In genomic region chr11:11528986-11529385, GRCh38 we compare ENCODE assay signal across 26 cellular contexts.
DNase-seq lines count a peak whose midpoint lies in the region; ATAC-seq, FAIRE-seq and TF ChIP-seq lines count a peak whose summit lies in the region.
"Had no signal": no experiment of that assay in that cellular context is flagged by ENCODE, and none has a peak within 500 bp of the region (broad histone marks: within the 10 kb centered on the region; RNA-seq: fewer than 3 reads in every experiment).

No MANE protein-coding gene starts in this region.

- BruUV-seq in MCF 10A (replicated peaks; lab: Mats Ljungman, UMichigan) (no TSS peak), mammary epithelial cell (replicated peaks; lab: Mats Ljungman, UMichigan) (no TSS peak)

- H3K9me3 ChIP-seq in breast epithelium = no peaks in the 10 kb centered on the region
- no peaks in the 10 kb centered on the region for H3K9me3 ChIP-seq in mammary epithelial cell (replicated peaks; ENCODE audit: insufficient read depth, low read length)
- no peaks in the 10 kb centered on the region for H3K9me3 ChIP-seq in esophagus squamous epithelium
- H3K9me3 ChIP-seq in SK-N-SH = no peaks in the 10 kb centered on the region
- H3K9me3 ChIP-seq: BE2C, BLaER1 had no signal

- no peak for TF ChIP-seq POLR2A in breast epithelium (IDR thresholded peaks at IDR 0.05)
- no peak for TF ChIP-seq POLR2A in esophagus squamous epithelium (IDR thresholded peaks at IDR 0.05)

- no peak overlapping the region for H3K27ac Mint-ChIP-seq in MCF 10A (ENCODE audit: low read depth, unreplicated experiment)
- H3K27ac Mint-ChIP-seq: CD14-positive monocyte; CD4-positive, alpha-beta memory T cell; CD4-positive, CD25-positive, alpha-beta regulatory T cell; CD8-positive, alpha-beta memory T cell had no signal

- H3K4me3 Mint-ChIP-seq in MCF 10A (ENCODE audit: unreplicated experiment) = no peak overlapping the region
- H3K4me3 Mint-ChIP-seq: CD14-positive monocyte; CD4-positive, alpha-beta memory T cell; CD4-positive, CD25-positive, alpha-beta regulatory T cell; CD8-positive, alpha-beta memory T cell had no signal

- no peak for TF ChIP-seq EP300 in SK-N-SH (IDR thresholded peaks at IDR 0.05; ENCODE audit: borderline replicate concordance in 1 of 2, low read depth in 1 of 2, low read length in 1 of 2)

- no peaks in the 10 kb centered on the region for H3K9me3 Mint-ChIP-seq in MCF 10A (ENCODE audit: unreplicated experiment)
- H3K9me3 Mint-ChIP-seq: CD8-positive, alpha-beta memory T cell had no signal

- no peak for TF ChIP-seq CTCF in MCF 10A (IDR thresholded peaks at IDR 0.05; ENCODE audit: unreplicated experiment)
- TF ChIP-seq CTCF in breast epithelium (IDR thresholded peaks at IDR 0.05) = no peak
- TF ChIP-seq CTCF in mammary epithelial cell (conservative IDR thresholded peaks at IDR 0.05 in 1 of 2, IDR thresholded peaks at IDR 0.05 in 1 of 2; ENCODE audit: extremely low read depth in 1 of 2, insufficient read depth in 1 of 2, low read depth in 1 of 2, low read length in 2 of 2) = no peak
- TF ChIP-seq CTCF in epithelial cell of esophagus (IDR thresholded peaks at IDR 0.05; ENCODE audit: insufficient read depth, low read depth, low read length, missing control alignments) = no peak
- TF ChIP-seq CTCF in foreskin keratinocyte (conservative IDR thresholded peaks at IDR 0.05) = no peak
- no peak for TF ChIP-seq CTCF in esophagus squamous epithelium (IDR thresholded peaks at IDR 0.05)
- TF ChIP-seq CTCF in D721Med (IDR thresholded peaks at IDR 0.05; ENCODE audit: insufficient read depth, missing control alignments) = no peak
- TF ChIP-seq CTCF in SK-N-SH (IDR thresholded peaks at IDR 0.05) = no peak

- no peaks in the 10 kb centered on the region for H3K27me3 ChIP-seq in breast epithelium
- no peaks in the 10 kb centered on the region for H3K27me3 ChIP-seq in mammary epithelial cell (ENCODE audit: insufficient read depth, low read length)
- H3K27me3 ChIP-seq in foreskin keratinocyte = no peaks in the 10 kb centered on the region
- no peaks in the 10 kb centered on the region for H3K27me3 ChIP-seq in esophagus squamous epithelium
- no peaks in the 10 kb centered on the region for H3K27me3 ChIP-seq in SK-N-SH (ENCODE audit: insufficient read depth)
- H3K27me3 ChIP-seq: BE2C, BLaER1 had no signal

- dilution Hi-C loops in mammary epithelial cell (cut with HindIII; ENCODE audit: low sequenced_read_pairs) = loop anchor here (10.0 kb wide), 1 partner anchor 64 kb away; no protein-coding TSS in a partner anchor

- ATAC-seq in foreskin keratinocyte = peak; percentile 46
- ATAC-seq: GM12878 had no signal

- FAIRE-seq in D721Med (lab: Jason Lieb, UNC) = no peak
- FAIRE-seq: A204.1, GM12878, GM12892, GM18507 had no signal

- H3K4me2 ChIP-seq in mammary epithelial cell (ENCODE audit: insufficient read depth, low read depth, low read length) = no peak overlapping the region
- no peak overlapping the region for H3K4me2 ChIP-seq in SK-N-SH
- H3K4me2 ChIP-seq: BLaER1 had no signal

- H3F3A ChIP-seq in SK-N-SH (replicated peaks; ENCODE audit: insufficient read depth) = no peaks in the 10 kb centered on the region

- H4K20me1 ChIP-seq in mammary epithelial cell (ENCODE audit: insufficient read depth, low read length) (no peaks in the 10 kb centered on the region), SK-N-SH (ENCODE audit: insufficient read depth) (no peaks in the 10 kb centered on the region)
- H4K20me1 ChIP-seq: BLaER1 had no signal

- H3K4me1 ChIP-seq in breast epithelium = no peaks in the 10 kb centered on the region
- H3K4me1 ChIP-seq in mammary epithelial cell (ENCODE audit: insufficient read depth, low read length) = no peaks in the 10 kb centered on the region
- peaks cover 8% of the 10 kb centered on the region for H3K4me1 ChIP-seq in foreskin keratinocyte
- peaks cover 0 to 14% (median 4%) of the 10 kb centered on the region in 3 donors for H3K4me1 ChIP-seq in esophagus squamous epithelium
- peaks cover 0 to 35% of the 10 kb centered on the region in 2 experiments; a peak in 1 of 4 replicates for H3K4me1 ChIP-seq in SK-N-SH (ENCODE audit: control insufficient read depth in 1 of 2, insufficient read depth in 2 of 2, low read depth in 1 of 2, low read length in 1 of 2)
- H3K4me1 ChIP-seq: BLaER1 had no signal

- no peaks in the 10 kb centered on the region for H3K36me3 Mint-ChIP-seq in MCF 10A (ENCODE audit: insufficient read depth, unreplicated experiment)
- H3K36me3 Mint-ChIP-seq: CD14-positive monocyte; CD4-positive, alpha-beta memory T cell; CD4-positive, CD25-positive, alpha-beta regulatory T cell; CD8-positive, alpha-beta memory T cell had no signal

- POLR2A ChIA-PET in MCF 10A (lab: Yijun Ruan, JAX) (no interaction called here), SK-N-SH (lab: Yijun Ruan, JAX) (no interaction called here)

- H3K9ac ChIP-seq in mammary epithelial cell (ENCODE audit: insufficient read depth, low read length) (no peak overlapping the region), SK-N-SH (no peak overlapping the region)
- H3K9ac ChIP-seq: BLaER1 had no signal

- in situ Hi-C loops in mammary epithelial cell (cut with MboI; ENCODE audit: low sequenced_read_pairs in 2 of 2) = no loop called here

- WGBS in mammary epithelial cell (ENCODE audit: low coverage, missing lambda C conversion rate) = 0% methylated on average over 1 of the region's 1 CpG
- 33 to 64% methylated on average over 1 of the region's 1 CpG for WGBS in esophagus squamous epithelium, 2 donors
- WGBS in SK-N-SH (ENCODE audit: low lambda C conversion rate) = 0% methylated on average over 1 of the region's 1 CpG

- H3K4me3 ChIP-seq in breast epithelium (no peak overlapping the region), mammary epithelial cell (replicated peaks in 1 of 3; ENCODE audit: insufficient read depth in 1 of 3, low read depth in 2 of 3, low read length in 3 of 3) (no peak overlapping the region), epithelial cell of esophagus (ENCODE audit: low read length) (no peak overlapping the region), esophagus squamous epithelium (no peak overlapping the region), SK-N-SH (ENCODE audit: low read depth in 2 of 2, low read length in 1 of 2) (no peak overlapping the region)
- H3K4me3 ChIP-seq: BLaER1, GM12878 had no signal

- DNase-seq in MCF 10A (ENCODE audit: unreplicated experiment) = peak; percentile 35
- no peak for DNase-seq in breast epithelium (ENCODE audit: low spot score in 2 of 2)
- peak; percentile 60 for DNase-seq in mammary epithelial cell
- peak; percentile 39 for DNase-seq in epithelial cell of esophagus (ENCODE audit: low read depth)
- peak; percentile 31 to 48 for DNase-seq in foreskin keratinocyte
- no peak for DNase-seq in esophagus squamous epithelium (lab: John Stamatoyannopoulos, UW)
- DNase-seq in D721Med (ENCODE audit: insufficient read length, low spot score) = no peak
- DNase-seq in SK-N-SH = no peak
- DNase-seq: 8988T; ACHN; BE2C; C1 segment of cervical spinal cord; CD4-positive, alpha-beta memory T cell; CD4-positive, CD25-positive, alpha-beta regulatory T cell; CD8-positive, alpha-beta memory T cell; COR-L47; DMS79; DND-41; EL; GDM1 had no signal

- peaks cover 40% of the 10 kb centered on the region for H3K79me2 ChIP-seq in mammary epithelial cell (ENCODE audit: insufficient read depth, low read length)
- H3K79me2 ChIP-seq in SK-N-SH (ENCODE audit: insufficient read depth) = no peaks in the 10 kb centered on the region

- TF ChIP-seq RAD21 in SK-N-SH (IDR thresholded peaks at IDR 0.05; ENCODE audit: low read length) = no peak

- H3K27ac ChIP-seq in breast epithelium = no peak overlapping the region
- no peak overlapping the region for H3K27ac ChIP-seq in mammary epithelial cell (ENCODE audit: insufficient read depth, low read depth, low read length)
- H3K27ac ChIP-seq in foreskin keratinocyte = no peak overlapping the region
- H3K27ac ChIP-seq in esophagus squamous epithelium = no peak overlapping the region
- H3K27ac ChIP-seq in SK-N-SH (ENCODE audit: low read depth in 2 of 2, low read length in 1 of 2) = no peak overlapping the region
- H3K27ac ChIP-seq: BLaER1 had no signal

- H3K4me1 Mint-ChIP-seq in MCF 10A (ENCODE audit: insufficient read depth, unreplicated experiment) = peaks cover 8% of the 10 kb centered on the region
- H3K4me1 Mint-ChIP-seq: CD14-positive monocyte; CD4-positive, alpha-beta memory T cell; CD4-positive, CD25-positive, alpha-beta regulatory T cell; CD8-positive, alpha-beta memory T cell had no signal

- H2AFZ ChIP-seq in mammary epithelial cell (ENCODE audit: low read depth, low read length) = no peak overlapping the region
- no peak overlapping the region for H2AFZ ChIP-seq in SK-N-SH (ENCODE audit: low read depth)

- intact Hi-C loops in MCF 10A (cut with micrococcal nuclease) (no loop called here), breast epithelium (cut with DNase I; ENCODE audit: low total_unique reads) (no loop called here), mammary epithelial cell (cut with micrococcal nuclease) (no loop called here), esophagus squamous epithelium (cut with DNase I) (no loop called here)

- no peaks in the 10 kb centered on the region for H3K27me3 Mint-ChIP-seq in MCF 10A (ENCODE audit: insufficient read depth, unreplicated experiment)
- H3K27me3 Mint-ChIP-seq: CD4-positive, CD25-positive, alpha-beta regulatory T cell had no signal

- no peaks in the 10 kb centered on the region for H3K36me3 ChIP-seq in breast epithelium
- H3K36me3 ChIP-seq in mammary epithelial cell (ENCODE audit: insufficient read depth, low read length) = no peaks in the 10 kb centered on the region
- no peaks in the 10 kb centered on the region for H3K36me3 ChIP-seq in esophagus squamous epithelium
- H3K36me3 ChIP-seq in SK-N-SH (replicated peaks in 1 of 2; ENCODE audit: control insufficient read depth in 1 of 2, insufficient read depth in 2 of 2, low read length in 1 of 2) = no peaks in the 10 kb centered on the region
- H3K36me3 ChIP-seq: BE2C, BLaER1 had no signal

- CTCF ChIA-PET in MCF 10A (lab: Yijun Ruan, JAX) (interaction anchor here (0.6 kb wide), 1 partner anchor 129 kb away, joined by 4 read pairs; no protein-coding TSS in a partner anchor), mammary epithelial cell (lab: Charles Lee; ENCODE audit: low non-redundant PET) (no interaction called here), SK-N-SH (lab: Yijun Ruan, JAX) (interaction anchor here (0.5 to 1.0 kb wide), 2 partner anchors 10 to 220 kb away, joined by 3 read pairs; no protein-coding TSS in a partner anchor)

- H3K9me2 ChIP-seq in SK-N-SH = no peaks in the 10 kb centered on the region

TF ChIP-seq in SK-N-SH, 30 proteins besides CTCF, POLR2A, EP300 and RAD21 (continues in another document):
- no peak for TF ChIP-seq RFX5 (IDR thresholded peaks at IDR 0.05; ENCODE audit: low read length)
- no peak for TF ChIP-seq MXI1 (IDR thresholded peaks at IDR 0.05; ENCODE audit: low read depth, low read length)
- TF ChIP-seq SMC3 (IDR thresholded peaks at IDR 0.05; ENCODE audit: low read depth, low read length) = no peak
- no peak for TF ChIP-seq FOSL2 (IDR thresholded peaks at IDR 0.05; ENCODE audit: borderline replicate concordance, low read depth)
- no peak for TF ChIP-seq SIN3A (IDR thresholded peaks at IDR 0.05; ENCODE audit: borderline replicate concordance, low read depth, low read length)
- TF ChIP-seq, protein P1, sequence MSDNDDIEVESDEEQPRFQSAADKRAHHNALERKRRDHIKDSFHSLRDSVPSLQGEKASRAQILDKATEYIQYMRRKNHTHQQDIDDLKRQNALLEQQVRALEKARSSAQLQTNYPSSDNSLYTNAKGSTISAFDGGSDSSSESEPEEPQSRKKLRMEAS (IDR thresholded peaks at IDR 0.05; ENCODE audit: low read depth) = no peak

Comparison
In these comparisons a context has a peak if more than half of its experiments do, and no peak if none do; other contexts are left out.
1. DNase-seq: peak in MCF 10A (single experiment), mammary epithelial cell (single experiment), epithelial cell of esophagus (single experiment) and foreskin keratinocyte (2 of 2); none in breast epithelium (0 of 2), esophagus squamous epithelium (single experiment), D721Med (single experiment) and SK-N-SH (single experiment).